Comparison of ENCODE assay signal across 8 cellular contexts in the genomic region with DNA sequence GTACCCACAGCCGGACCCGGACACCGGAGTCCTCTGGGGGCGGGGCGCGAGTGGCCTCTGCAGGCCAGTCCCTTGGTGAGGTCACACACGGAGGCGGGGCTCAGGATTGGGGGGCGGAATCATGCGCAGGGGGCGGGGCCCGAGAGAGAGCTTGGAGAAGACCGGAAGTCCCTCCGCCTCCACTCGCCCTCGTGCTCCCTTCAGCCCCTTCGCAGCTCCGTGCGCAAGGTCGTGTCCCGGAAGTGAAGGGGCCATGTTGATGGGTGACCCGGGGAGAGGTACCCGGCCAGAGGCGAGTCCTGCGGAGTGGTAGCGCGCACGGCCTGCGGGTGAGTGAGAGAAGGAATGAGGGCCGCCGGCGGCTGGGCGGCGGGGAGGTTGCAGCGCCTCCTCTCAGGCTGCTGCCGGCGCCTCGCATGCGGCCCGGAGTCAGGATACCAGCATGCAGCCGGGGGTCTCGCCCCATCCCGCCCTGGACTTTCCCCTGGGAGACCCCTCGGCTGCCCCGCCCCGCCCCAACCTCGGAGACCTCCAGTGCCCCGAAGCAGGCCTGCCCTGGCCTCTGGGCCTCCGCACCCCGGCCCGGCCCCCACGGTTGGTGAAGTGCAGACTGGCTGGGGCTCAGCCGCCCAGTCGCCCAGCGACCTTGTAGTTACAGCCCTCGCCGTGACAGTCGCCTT. TPM values are rescaled to one million over a fixed set of nuclear protein-coding genes. Genes with fewer than 3 reads are reported as not detected.
DNase-seq lines count a peak whose midpoint lies in the region; ATAC-seq lines count a peak whose summit lies in the region.

MIEF1 (plus strand) TSS at position 182 of the 680 bp plus-strand sequence. CDS start 9,005 bp downstream, outside the sequence.

- peak within 1 kb of the TSS; percentile 99 for H3K4me3 Mint-ChIP-seq in activated T-helper 1 cell treated with anti-CD3 and anti-CD28 coated beads, Interleukin-12 subunit alpha, Interleukin-12 subunit beta, Interleukin-2, Interleukin-4 antibody, amounts not matched to agents 30 ng/mL and 10 ng/mL and 1 ng/mL, durations not matched to agents 14 hours and 24 hours and 36 hours
- peak within 1 kb of the TSS; percentile 75 to 100 (median 94) for H3K4me3 Mint-ChIP-seq in naive thymus-derived CD4-positive, alpha-beta T cell
- H3K4me3 Mint-ChIP-seq in stimulated activated naive B cell treated with anti-CD40 and anti-IgM and Interleukin-4, amounts not matched to agents 10 μg/mL and 1 μg/mL and 100 μg/mL, for 72 hours: peak within 1 kb of the TSS; percentile 86 to 95

- DNase-seq in DMS53 treated with DMSO at 0.1 percent for 48 hours (lab: John Stamatoyannopoulos, UW; ENCODE audit: unreplicated experiment) (peak; percentile 69), RKO (ENCODE audit: low spot score) (peak; percentile 100), fibroblast of gingiva (ENCODE audit: low read depth) (peak; percentile 96)
- DNase-seq in activated T-helper 1 cell treated with anti-CD3 and anti-CD28 coated beads, Interleukin-12 subunit alpha, Interleukin-12 subunit beta, Interleukin-2, Interleukin-4 antibody, amounts not matched to agents 30 ng/mL and 10 ng/mL and 1 ng/mL, durations not matched to agents 14 hours and 24 hours and 36 hours (ENCODE audit: low spot score): peak; percentile 89
- peak; percentile 71 to 95 (median 78) for DNase-seq in naive thymus-derived CD4-positive, alpha-beta T cell
- peak; percentile 92 for DNase-seq in stimulated activated naive B cell treated with anti-CD40 and anti-IgM and Interleukin-4, amounts not matched to agents 10 μg/mL and 1 μg/mL and 100 μg/mL, for 72 hours

- no peaks in the 10 kb centered on the region for H3K9me3 ChIP-seq in KOPT-K1 (ENCODE audit: insufficient read depth, low read length, poor library complexity, severe bottlenecking)
- H3K9me3 ChIP-seq in naive thymus-derived CD4-positive, alpha-beta T cell (ENCODE audit: control insufficient read depth in 2 of 3, low read length in 3 of 3): no peaks in the 10 kb centered on the region

- peak within 1 kb of the TSS; percentile 65 for H3K27ac ChIP-seq in KOPT-K1 (ENCODE audit: low read depth, low read length, poor library complexity, severe bottlenecking)
- peak within 1 kb of the TSS; percentile 79 for H3K27ac ChIP-seq in naive thymus-derived CD4-positive, alpha-beta T cell (ENCODE audit: low read depth, low read length)

- H3K36me3 ChIP-seq in KOPT-K1 (ENCODE audit: insufficient read depth, low read length): peaks cover 37% of the 10 kb centered on the region
- peaks cover 15 to 40% (median 25%) of the 10 kb centered on the region in 3 experiments for H3K36me3 ChIP-seq in naive thymus-derived CD4-positive, alpha-beta T cell (ENCODE audit: control insufficient read depth in 2 of 3, insufficient read depth in 3 of 3, low read length in 3 of 3)

- peaks cover 5% of the 10 kb centered on the region for H3K27me3 Mint-ChIP-seq in activated T-helper 1 cell treated with anti-CD3 and anti-CD28 coated beads, Interleukin-12 subunit alpha, Interleukin-12 subunit beta, Interleukin-2, Interleukin-4 antibody, amounts not matched to agents 30 ng/mL and 10 ng/mL and 1 ng/mL, durations not matched to agents 14 hours and 24 hours and 36 hours (ENCODE audit: insufficient read depth)
- H3K27me3 Mint-ChIP-seq in naive thymus-derived CD4-positive, alpha-beta T cell: peaks cover 0 to 7% (median 0%) of the 10 kb centered on the region in 5 donors
- no peaks in the 10 kb centered on the region for H3K27me3 Mint-ChIP-seq in stimulated activated naive B cell treated with anti-CD40 and anti-IgM and Interleukin-4, amounts not matched to agents 10 μg/mL and 1 μg/mL and 100 μg/mL, for 72 hours

- POLR2A ChIA-PET in naive thymus-derived CD4-positive, alpha-beta T cell (lab: Charles Lee): interaction anchor here (0.6 to 7.9 kb wide), 15 partner anchors 8 to 542 kb away, joined by 3 to 93 read pairs (median 6); partner anchors contain the start of genes ATF4, RPL3, RPS19BP1 and TAB1

- CTCF ChIA-PET in naive thymus-derived CD4-positive, alpha-beta T cell (lab: Charles Lee): interaction anchor here (0.6 to 2.4 kb wide), 8 partner anchors 8 to 931 kb away, joined by 3 to 7 read pairs (median 4); partner anchors contain the start of gene ATF4

- peak within 1 kb of the TSS; percentile 96 for H3K27ac Mint-ChIP-seq in activated T-helper 1 cell treated with anti-CD3 and anti-CD28 coated beads, Interleukin-12 subunit alpha, Interleukin-12 subunit beta, Interleukin-2, Interleukin-4 antibody, amounts not matched to agents 30 ng/mL and 10 ng/mL and 1 ng/mL, durations not matched to agents 14 hours and 24 hours and 36 hours
- peak within 1 kb of the TSS; percentile 86 to 97 (median 96) for H3K27ac Mint-ChIP-seq in naive thymus-derived CD4-positive, alpha-beta T cell
- H3K27ac Mint-ChIP-seq in stimulated activated naive B cell treated with anti-CD40 and anti-IgM and Interleukin-4, amounts not matched to agents 10 μg/mL and 1 μg/mL and 100 μg/mL, for 72 hours: peak within 1 kb of the TSS; percentile 94

- H3K4me1 ChIP-seq in naive thymus-derived CD4-positive, alpha-beta T cell (ENCODE audit: control insufficient read depth in 2 of 2, insufficient read depth in 2 of 2, low read length in 2 of 2): peaks cover 16 to 21% of the 10 kb centered on the region in 2 donors

- peaks cover 34% of the 10 kb centered on the region for H3K4me1 Mint-ChIP-seq in activated T-helper 1 cell treated with anti-CD3 and anti-CD28 coated beads, Interleukin-12 subunit alpha, Interleukin-12 subunit beta, Interleukin-2, Interleukin-4 antibody, amounts not matched to agents 30 ng/mL and 10 ng/mL and 1 ng/mL, durations not matched to agents 14 hours and 24 hours and 36 hours (ENCODE audit: low read depth)
- H3K4me1 Mint-ChIP-seq in naive thymus-derived CD4-positive, alpha-beta T cell: peaks cover 23 to 57% (median 47%) of the 10 kb centered on the region in 7 donors
- H3K4me1 Mint-ChIP-seq in stimulated activated naive B cell treated with anti-CD40 and anti-IgM and Interleukin-4, amounts not matched to agents 10 μg/mL and 1 μg/mL and 100 μg/mL, for 72 hours: peaks cover 23 to 43% of the 10 kb centered on the region in 2 donors

- H3K27me3 ChIP-seq in naive thymus-derived CD4-positive, alpha-beta T cell (ENCODE audit: control insufficient read depth in 2 of 2, insufficient read depth in 2 of 2, low read length in 2 of 2): no peaks in the 10 kb centered on the region

- ATAC-seq in GM21723 (IDR thresholded peaks at IDR 0.05; ENCODE audit: unreplicated experiment): peak; percentile 94
- peak; percentile 99 for ATAC-seq in naive thymus-derived CD4-positive, alpha-beta T cell
- peak; percentile 98 to 99 for ATAC-seq in stimulated activated naive B cell treated with anti-CD40 and anti-IgM and Interleukin-4, amounts not matched to agents 10 μg/mL and 1 μg/mL and 100 μg/mL, for 72 hours (replicated peaks)

- H3K36me3 Mint-ChIP-seq in activated T-helper 1 cell treated with anti-CD3 and anti-CD28 coated beads, Interleukin-12 subunit alpha, Interleukin-12 subunit beta, Interleukin-2, Interleukin-4 antibody, amounts not matched to agents 30 ng/mL and 10 ng/mL and 1 ng/mL, durations not matched to agents 14 hours and 24 hours and 36 hours (ENCODE audit: low read depth): peaks cover 30% of the 10 kb centered on the region
- peaks cover 4 to 26% (median 15%) of the 10 kb centered on the region in 5 donors for H3K36me3 Mint-ChIP-seq in naive thymus-derived CD4-positive, alpha-beta T cell
- H3K36me3 Mint-ChIP-seq in stimulated activated naive B cell treated with anti-CD40 and anti-IgM and Interleukin-4, amounts not matched to agents 10 μg/mL and 1 μg/mL and 100 μg/mL, for 72 hours: peaks cover 25 to 33% of the 10 kb centered on the region in 2 donors

- H3K4me3 ChIP-seq in naive thymus-derived CD4-positive, alpha-beta T cell (ENCODE audit: low read length): peak within 1 kb of the TSS; percentile 59

- intact Hi-C loops in activated T-helper 1 cell treated with anti-CD3 and anti-CD28 coated beads, Interleukin-12 subunit alpha, Interleukin-12 subunit beta, Interleukin-2, Interleukin-4 antibody, amounts not matched to agents 30 ng/mL and 10 ng/mL and 1 ng/mL, durations not matched to agents 14 hours and 24 hours and 36 hours (cut with micrococcal nuclease): loop anchor here (1.0 kb wide), 2 partner anchors 18 to 30 kb away; partner anchors contain the start of genes ATF4 and RPS19BP1
- intact Hi-C loops in naive thymus-derived CD4-positive, alpha-beta T cell (cut with micrococcal nuclease): loop anchor here (1.0 kb wide), 5 partner anchors 12 to 542 kb away; partner anchors contain the start of genes ATF4 (in 2 of the 2), RPS19BP1 (in 2 of the 2) and TAB1 (in 1 of the 2)

- no peaks in the 10 kb centered on the region for H3K9me3 Mint-ChIP-seq in activated T-helper 1 cell treated with anti-CD3 and anti-CD28 coated beads, Interleukin-12 subunit alpha, Interleukin-12 subunit beta, Interleukin-2, Interleukin-4 antibody, amounts not matched to agents 30 ng/mL and 10 ng/mL and 1 ng/mL, durations not matched to agents 14 hours and 24 hours and 36 hours
- no peaks in the 10 kb centered on the region for H3K9me3 Mint-ChIP-seq in naive thymus-derived CD4-positive, alpha-beta T cell
- no peaks in the 10 kb centered on the region for H3K9me3 Mint-ChIP-seq in stimulated activated naive B cell treated with anti-CD40 and anti-IgM and Interleukin-4, amounts not matched to agents 10 μg/mL and 1 μg/mL and 100 μg/mL, for 72 hours

RNA-seq across cellular contexts. Expression of gene MIEF1, which starts in this region (rescaled TPM):
- 59.4 and 60.2 TPM in 2 replicates for total RNA-seq in activated T-helper 1 cell treated with anti-CD3 and anti-CD28 coated beads, Interleukin-12 subunit alpha, Interleukin-12 subunit beta, Interleukin-2, Interleukin-4 antibody, amounts not matched to agents 30 ng/mL and 10 ng/mL and 1 ng/mL, durations not matched to agents 14 hours and 24 hours and 36 hours
- total RNA-seq in naive thymus-derived CD4-positive, alpha-beta T cell: 10 to 100 TPM; 17.5 to 42.3 (median 37.3) TPM
- polyA plus RNA-seq in naive thymus-derived CD4-positive, alpha-beta T cell: 10 to 100 TPM; 27.8 to 33.2 TPM

Comparison
In these comparisons a context has a peak if more than half of its experiments do, and no peak if none do; other contexts are left out.
1. Peak in every context shown above with its lines: DNase-seq, ATAC-seq, H3K4me3 ChIP-seq and H3K27ac ChIP-seq.